22 cellular contexts compared by ENCODE assay signal in the genomic region with DNA sequence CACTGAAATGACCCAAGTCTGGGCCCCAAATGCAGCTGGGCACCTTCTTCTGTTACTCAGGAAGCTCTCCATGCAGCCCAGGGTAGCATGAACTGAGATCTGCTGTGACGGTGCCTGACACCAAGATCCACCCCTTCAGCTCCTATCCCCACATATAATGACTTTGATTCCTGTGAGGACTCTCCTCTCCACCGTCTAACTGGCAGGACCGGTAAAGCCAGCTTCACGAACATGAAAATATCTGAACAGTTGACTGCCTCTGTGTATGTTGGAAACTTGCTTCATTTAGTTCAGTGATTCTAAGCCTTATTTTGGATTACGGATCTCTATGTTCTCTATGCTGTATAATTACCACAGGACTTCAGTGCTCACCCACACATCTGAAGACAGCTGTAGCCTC.
A peak's percentile ranks its signal among the peaks of the same experiment; 100 is the strongest.
DNase-seq lines count a peak whose midpoint lies in the region; TF ChIP-seq lines count a peak whose summit lies in the region.
"Had no signal": no experiment of that assay in that cellular context is flagged by ENCODE, and none has a peak within 500 bp of the region (broad histone marks: within the 10 kb centered on the region; RNA-seq: fewer than 3 reads in every experiment).

No MANE protein-coding gene starts in this region.

- peaks cover 1% of the 10 kb centered on the region for H3K9me3 ChIP-seq in thymus (ENCODE audit: control insufficient read depth)
- H3K9me3 ChIP-seq: lower lobe of right lung, tibial artery had no signal

- H3K4me1 Mint-ChIP-seq in activated CD4-positive, alpha-beta T cell treated with anti-CD3 and anti-CD28 coated beads, Interleukin-2, amount 10 ng/mL, durations not matched to agents 24 days and 14 days, result no peaks in the 10 kb centered on the region
- H3K4me1 Mint-ChIP-seq: activated naive CD8-positive, alpha-beta T cell treated with anti-CD3 and anti-CD28 coated beads, Interleukin-2, amount 50 U/mL, for 24 hours; brain had no signal

- no peaks in the 10 kb centered on the region for H3K36me3 Mint-ChIP-seq in activated CD4-positive, alpha-beta T cell treated with anti-CD3 and anti-CD28 coated beads, Interleukin-2, amount 10 ng/mL, durations not matched to agents 24 days and 14 days (ENCODE audit: low read depth)

- no peaks in the 10 kb centered on the region for H3K27me3 ChIP-seq in thymus (ENCODE audit: control insufficient read depth, insufficient read depth)
- H3K27me3 ChIP-seq: tibial artery had no signal

- H3K36me3 ChIP-seq in thymus (ENCODE audit: control insufficient read depth, insufficient read depth), result no peaks in the 10 kb centered on the region
- H3K36me3 ChIP-seq: lower lobe of right lung had no signal

- DNase-seq in LNCaP clone FGC (ENCODE audit: low read depth) (peak; percentile 76), myocyte (ENCODE audit: low read depth) (peak; percentile 11), COLO668 (lab: John Stamatoyannopoulos, UW; ENCODE audit: unreplicated experiment) (no peak), iPS-NIHi7 (ENCODE audit: extremely low spot score) (no peak)
- DNase-seq in activated CD4-positive, alpha-beta T cell treated with anti-CD3 and anti-CD28 coated beads, Interleukin-2, amount 10 ng/mL, durations not matched to agents 24 days and 14 days, result no peak
- DNase-seq: activated CD8-positive, alpha-beta memory T cell treated with anti-CD3 and anti-CD28 coated beads, Interleukin-2, amount 50 U/mL, for 48 hours; activated effector memory CD4-positive, alpha-beta T cell treated with Interleukin-2 at 50 U/mL for 16 hours; activated naive CD8-positive, alpha-beta T cell treated with anti-CD3 and anti-CD28 coated beads, Interleukin-2, amount 50 U/mL, for 24 hours; cortex of kidney; islet precursor cell; lower lobe of right lung; NCI-H1048; NCI-H2081; NCI-H69; OCI-M1; right cardiac atrium; SHP77 treated with DMSO at 0.1 percent for 48 hours; tibial artery had no signal

- no peak for TF ChIP-seq CTCF in LNCaP clone FGC (IDR thresholded peaks at IDR 0.05; ENCODE audit: control insufficient read depth, extremely low read depth, insufficient read depth)

- no peak overlapping the region for H3K27ac Mint-ChIP-seq in activated CD4-positive, alpha-beta T cell treated with anti-CD3 and anti-CD28 coated beads, Interleukin-2, amount 10 ng/mL, durations not matched to agents 24 days and 14 days
- H3K27ac Mint-ChIP-seq: activated naive CD8-positive, alpha-beta T cell treated with anti-CD3 and anti-CD28 coated beads, Interleukin-2, amount 50 U/mL, for 24 hours; brain had no signal

- no peaks in the 10 kb centered on the region for H3K4me1 ChIP-seq in thymus (ENCODE audit: control insufficient read depth, insufficient read depth, low read length)
- H3K4me1 ChIP-seq: lower lobe of right lung, tibial artery had no signal

- H3K4me3 ChIP-seq in LNCaP clone FGC (ENCODE audit: low read depth, low read length) (no peak overlapping the region), thymus (ENCODE audit: low read length) (no peak overlapping the region)
- H3K4me3 ChIP-seq: lower lobe of right lung, tibial artery had no signal

- H3K4me3 Mint-ChIP-seq in activated CD4-positive, alpha-beta T cell treated with anti-CD3 and anti-CD28 coated beads, Interleukin-2, amount 10 ng/mL, durations not matched to agents 24 days and 14 days, result no peak overlapping the region
- H3K4me3 Mint-ChIP-seq: activated naive CD8-positive, alpha-beta T cell treated with anti-CD3 and anti-CD28 coated beads, Interleukin-2, amount 50 U/mL, for 24 hours; brain had no signal

- WGBS in thymus, result 96% methylated on average over 5 of the region's 5 CpGs

- intact Hi-C loops in activated CD4-positive, alpha-beta T cell treated with anti-CD3 and anti-CD28 coated beads, Interleukin-2, amount 10 ng/mL, durations not matched to agents 24 days and 14 days (cut with micrococcal nuclease), result no loop called here

- no peaks in the 10 kb centered on the region for H3K27me3 Mint-ChIP-seq in activated CD4-positive, alpha-beta T cell treated with anti-CD3 and anti-CD28 coated beads, Interleukin-2, amount 10 ng/mL, durations not matched to agents 24 days and 14 days
- H3K27me3 Mint-ChIP-seq: brain had no signal

- H3K27ac ChIP-seq in cingulate gyrus (ENCODE audit: low read depth, low read length) (peak overlapping the region; percentile 80), thymus (ENCODE audit: low read depth) (peak overlapping the region; percentile 12)
- H3K27ac ChIP-seq: KMS-11, lower lobe of right lung, tibial artery had no signal

- no peaks in the 10 kb centered on the region for H3K9me3 Mint-ChIP-seq in activated CD4-positive, alpha-beta T cell treated with anti-CD3 and anti-CD28 coated beads, Interleukin-2, amount 10 ng/mL, durations not matched to agents 24 days and 14 days
- H3K9me3 Mint-ChIP-seq: activated naive CD8-positive, alpha-beta T cell treated with anti-CD3 and anti-CD28 coated beads, Interleukin-2, amount 50 U/mL, for 24 hours had no signal

Comparison
In these comparisons a context has a peak if more than half of its experiments do, and no peak if none do; other contexts are left out.
1. DNase-seq: peak in LNCaP clone FGC (single experiment) and myocyte (single experiment); none in COLO668 (single experiment), iPS-NIHi7 (single experiment) and activated CD4-positive, alpha-beta T cell treated with anti-CD3 and anti-CD28 coated beads, Interleukin-2, amount 10 ng/mL, durations not matched to agents 24 days and 14 days (single experiment).